Comparison of ENCODE assay signal across 26 cellular contexts in the genomic region with DNA sequence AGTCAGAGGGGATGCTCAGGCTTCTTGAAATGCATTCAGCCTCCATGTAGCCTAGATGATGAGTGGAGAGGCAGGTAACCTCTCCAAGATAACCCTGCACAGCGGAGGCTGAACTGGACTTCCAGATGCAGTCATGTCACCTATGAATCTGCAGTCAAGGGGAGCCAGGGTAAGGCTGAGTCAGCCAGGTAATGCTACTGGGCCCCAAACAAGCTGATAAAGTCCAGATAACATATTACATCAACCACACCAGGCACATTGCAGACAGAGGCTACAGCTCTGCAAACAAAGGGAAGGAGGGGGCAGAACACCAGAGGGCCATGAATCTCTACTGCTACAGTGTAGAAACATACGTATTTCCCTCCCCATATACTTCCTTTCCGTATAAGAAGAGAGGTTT. TPM values are rescaled to one million over a fixed set of nuclear protein-coding genes. Genes with fewer than 3 reads are reported as not detected.
DNase-seq lines count a peak whose midpoint lies in the region; ATAC-seq, FAIRE-seq and TF ChIP-seq lines count a peak whose summit lies in the region.
"Had no signal": no experiment of that assay in that cellular context is flagged by ENCODE, and none has a peak within 500 bp of the region (broad histone marks: within the 10 kb centered on the region; RNA-seq: fewer than 3 reads in every experiment).

No MANE protein-coding gene starts in this region.

- H3K9me3 Mint-ChIP-seq in Caco-2 (ENCODE audit: unreplicated experiment): no peaks in the 10 kb centered on the region
- H3K9me3 Mint-ChIP-seq: CD8-positive, alpha-beta memory T cell had no signal

- H4K20me1 ChIP-seq in K562 (replicated peaks; ENCODE audit: control insufficient read depth, insufficient read depth, low read length): no peaks in the 10 kb centered on the region

- no peaks in the 10 kb centered on the region for H3K36me3 ChIP-seq in Caco-2 (ENCODE audit: control insufficient read depth, insufficient read depth, low read length)
- H3K36me3 ChIP-seq in K562 (ENCODE audit: control insufficient read depth, insufficient read depth, low read length): no peaks in the 10 kb centered on the region

- no peak for FAIRE-seq in K562 (lab: Jason Lieb, UNC)
- FAIRE-seq: G401.6, GM12892 had no signal

- H3K9ac ChIP-seq in K562 (ENCODE audit: insufficient read depth in 1 of 2, low read depth in 2 of 2, low read length in 2 of 2): no peak overlapping the region; a peak in 1 of 4 replicates
- H3K9ac ChIP-seq: KMS-11 had no signal

- H3K36me3 Mint-ChIP-seq in Caco-2 (ENCODE audit: insufficient read depth, unreplicated experiment) (no peaks in the 10 kb centered on the region), T-helper 17 cell (ENCODE audit: low read depth) (no peaks in the 10 kb centered on the region)

- TF ChIP-seq RAD21 in K562 (CRISPR knock-in tag; conservative IDR thresholded peaks at IDR 0.05 in 1 of 2, IDR thresholded peaks at IDR 0.05 in 1 of 2): no peak

- H3K4me3 Mint-ChIP-seq in Caco-2 (ENCODE audit: unreplicated experiment) (peak overlapping the region; percentile 46), T-helper 17 cell (no peak overlapping the region)
- H3K4me3 Mint-ChIP-seq: CD8-positive, alpha-beta memory T cell had no signal

- H2AFZ ChIP-seq in K562 (ENCODE audit: low read depth, low read length): 0 out of 2 replicates have a peak overlapping the region, but pooled peaks have one; percentile 1

- H3K27me3 Mint-ChIP-seq in Caco-2 (ENCODE audit: insufficient read depth, unreplicated experiment) (no peaks in the 10 kb centered on the region), T-helper 17 cell (peaks cover 18% of the 10 kb centered on the region)

- no TSS peak for BruUV-seq in Caco-2 (replicated peaks; lab: Mats Ljungman, UMichigan)
- no TSS peak for BruUV-seq in K562 (replicated peaks; lab: Mats Ljungman, UMichigan)

- CTCF ChIA-PET in Caco-2 (lab: Charles Lee) (interaction anchor here (0.6 to 0.8 kb wide), 4 partner anchors 66 to 183 kb away, joined by 3 to 10 read pairs (median 4); a partner anchor contains a TSS), K562 (lab: Yijun Ruan, JAX; ENCODE audit: low intra/inter-chr PET ratio) (interaction anchor here (0.7 kb wide), 1 partner anchor 151 kb away, joined by 3 read pairs; no protein-coding TSS in a partner anchor)

- H3K27me3 ChIP-seq in Caco-2 (replicated peaks; ENCODE audit: control insufficient read depth, insufficient read depth, low read length) (no peaks in the 10 kb centered on the region), K562 (ENCODE audit: control insufficient read depth in 2 of 2, insufficient read depth in 2 of 2, low read length in 2 of 2) (no peaks in the 10 kb centered on the region)

- H3K4me1 ChIP-seq in Caco-2: peaks cover 14% of the 10 kb centered on the region
- H3K4me1 ChIP-seq in K562 (replicated peaks in 1 of 2; ENCODE audit: control insufficient read depth in 2 of 2, insufficient read depth in 2 of 2, low read length in 2 of 2): peaks cover 0 to 6% of the 10 kb centered on the region in 2 experiments; a peak in 3 of 5 replicates

- no peak overlapping the region for H3K4me2 ChIP-seq in K562 (ENCODE audit: insufficient read depth, low read length)
- H3K4me2 ChIP-seq: KMS-11 had no signal

- no peak for TF ChIP-seq POLR2A in K562 (conservative IDR thresholded peaks at IDR 0.05)

- in situ Hi-C loops in K562 (cut with MboI): no loop called here

- no peak overlapping the region for H3K4me3 ChIP-seq in Caco-2 (ENCODE audit: low read depth, low read length)
- no peak overlapping the region for H3K4me3 ChIP-seq in K562

- DNase-seq in Caco-2 (peak; percentile 78 to 81), K562 (ENCODE audit: extremely low read depth in 1 of 4, low spot score in 3 of 4) (peak in 2 of 4 experiments; percentile 8 to 12), left lobe of liver (ENCODE audit: low spot score) (no peak), NCI-H748 (lab: John Stamatoyannopoulos, UW; ENCODE audit: unreplicated experiment) (no peak), NCI-H446 treated with DMSO at 0.1 percent for 48 hours (lab: John Stamatoyannopoulos, UW) (no peak), T-helper 17 cell (no peak)
- DNase-seq: AML-193; C1 segment of cervical spinal cord; CD8-positive, alpha-beta memory T cell; GOT3; NCI-H1694 treated with DMSO at 0.1 percent for 48 hours; NCI-H2081 treated with DMSO at 0.1 percent for 48 hours; NCI-H2171 treated with DMSO at 0.1 percent for 48 hours; NCI-H526; PC-3; Right ventricle myocardium superior had no signal

- H3K79me2 ChIP-seq in K562 (ENCODE audit: control insufficient read depth, insufficient read depth, low read length): no peaks in the 10 kb centered on the region

- intact Hi-C loops in Caco-2 (cut with micrococcal nuclease; ENCODE audit: unreplicated experiment): loop anchor here (5.0 to 10.0 kb wide), 2 partner anchors 132 to 135 kb away; a partner anchor contains a TSS
- intact Hi-C loops in K562 (cut with micrococcal nuclease): loop anchor here (5.0 kb wide), 1 partner anchor 60 kb away; no protein-coding TSS in a partner anchor

- H3K27ac Mint-ChIP-seq in Caco-2 (ENCODE audit: unreplicated experiment) (peak overlapping the region; percentile 57), T-helper 17 cell (no peak overlapping the region)
- H3K27ac Mint-ChIP-seq: CD8-positive, alpha-beta memory T cell had no signal

- 11% methylated on average over 3 of the region's 3 CpGs for WGBS in K562 (ENCODE audit: insufficient coverage, low coverage, missing lambda C conversion rate)

- POLR2A ChIA-PET in Caco-2 (lab: Charles Lee) (interaction anchor here (0.9 to 1.2 kb wide), 2 partner anchors 77 to 86 kb away, joined by 3 to 4 read pairs; a partner anchor contains a TSS), K562 (lab: Yijun Ruan, JAX) (no interaction called here)

- H3K4me1 Mint-ChIP-seq in Caco-2 (ENCODE audit: low read depth, unreplicated experiment) (peaks cover 15% of the 10 kb centered on the region), T-helper 17 cell (no peaks in the 10 kb centered on the region)
- H3K4me1 Mint-ChIP-seq: CD8-positive, alpha-beta memory T cell had no signal

- no peak for TF ChIP-seq EP300 in K562 (IDR thresholded peaks at IDR 0.05; ENCODE audit: low read length)

- no peak for TF ChIP-seq CTCF in Caco-2 (IDR thresholded peaks at IDR 0.05; ENCODE audit: insufficient read depth in 1 of 2, low read depth in 1 of 2, low read length in 1 of 2, severe bottlenecking in 1 of 2, unreplicated experiment in 1 of 2)
- no peak for TF ChIP-seq CTCF in K562 (IDR thresholded peaks at IDR 0.05 in 2 of 3, conservative IDR thresholded peaks at IDR 0.05 in 1 of 3; ENCODE audit: insufficient read depth in 2 of 3, low read depth in 1 of 3, low read length in 3 of 3)

- ATAC-seq in K562 (peak; percentile 79), left lobe of liver (peak; percentile 52), T-helper 17 cell (no peak)
- ATAC-seq: HCT116, PC-3 had no signal

- no peaks in the 10 kb centered on the region for H3K9me1 ChIP-seq in K562 (ENCODE audit: control insufficient read depth, insufficient read depth, low read length)

- no peak overlapping the region for H3K27ac ChIP-seq in K562 (ENCODE audit: extremely low read depth, low read depth, low read length)
- H3K27ac ChIP-seq: KMS-11 had no signal

- H3K9me3 ChIP-seq in Caco-2 (no peaks in the 10 kb centered on the region), K562 (replicated peaks; ENCODE audit: control insufficient read depth, insufficient read depth, low read depth, low read length) (no peaks in the 10 kb centered on the region), T-helper 17 cell (ENCODE audit: control insufficient read depth, low read length, poor library complexity, severe bottlenecking) (no peaks in the 10 kb centered on the region)

RNA-seq across cellular contexts. Expression of a gene that starts 14.0 kb away (rescaled TPM):
- total RNA-seq in Caco-2 (2022): not detected in 2 replicates
- not detected in 2 replicates for total RNA-seq in K562 (2011; cell fraction: chromatin; rRNA removed; ENCODE audit: low replicate concordance)
- not detected in 2 replicates for total RNA-seq in K562 (2011; cell fraction: nucleolus; rRNA removed)
- total RNA-seq in K562 (2011; cell fraction: nucleoplasm; rRNA removed): not detected in 2 replicates
- not detected in 2 replicates for total RNA-seq in K562 (2014; rRNA removed)
- not detected in 2 replicates for total RNA-seq in K562 (2014; rRNA removed; fragmentation: Illumina TruSeq; extraction: Trizol)
- not detected in 2 replicates for total RNA-seq in K562 (2015; rRNA removed; fragmentation: Illumina TruSeq; extraction: Trizol)
- not detected in 2 replicates for total RNA-seq in K562 (2021)
- polyA plus RNA-seq in K562 (2011; rRNA removed): not detected in 2 replicates
- polyA plus RNA-seq in K562 (2011; cell fraction: cytosol; rRNA removed): not detected in 2 replicates
- not detected in 2 replicates for polyA plus RNA-seq in K562 (2011; cell fraction: nucleus; rRNA removed)
- polyA plus RNA-seq in K562 (2012): not detected in 2 replicates
- not detected in 2 replicates for polyA plus RNA-seq in K562 (2014; fragmentation: Illumina TruSeq; extraction: Trizol)
- not detected for polyA plus RNA-seq in K562 (2014; fragmentation: Nextera tagmentation; extraction: Ambion mirVana)
- polyA plus RNA-seq in K562 (2014; rRNA removed): not detected in 2 replicates
- not detected in 2 replicates for polyA minus RNA-seq in K562 (2011; rRNA and poly(A)+ RNA removed)
- not detected in 2 replicates for polyA minus RNA-seq in K562 (2011; cell fraction: cytosol; rRNA and poly(A)+ RNA removed)
- polyA minus RNA-seq in K562 (2011; cell fraction: nucleus; rRNA and poly(A)+ RNA removed): not detected in 2 replicates
- not detected for total RNA-seq in left lobe of liver
- total RNA-seq in T-helper 17 cell: not detected
- total RNA-seq: A172; CD8-positive, alpha-beta memory T cell; Daoy; HT1080; PC-3; Right ventricle myocardium superior; RPMI7951; SK-MEL-5 had no signal
- polyA plus RNA-seq: AG04450; CD8-positive, alpha-beta memory T cell had no signal

RNA-seq across cellular contexts. Expression of a gene that starts 40.9 kb away (rescaled TPM):
- not detected in 2 replicates for total RNA-seq in Caco-2 (2022)
- not detected in 2 replicates for total RNA-seq in K562 (2011; cell fraction: chromatin; rRNA removed; ENCODE audit: low replicate concordance)
- total RNA-seq in K562 (2011; cell fraction: nucleolus; rRNA removed): not detected in 2 replicates
- total RNA-seq in K562 (2011; cell fraction: nucleoplasm; rRNA removed): not detected in 2 replicates
- total RNA-seq in K562 (2014; rRNA removed): not detected in 2 replicates
- total RNA-seq in K562 (2014; rRNA removed; fragmentation: Illumina TruSeq; extraction: Trizol): 0.22 TPM in 1 of 2 replicates, not detected in the other
- not detected in 2 replicates for total RNA-seq in K562 (2015; rRNA removed; fragmentation: Illumina TruSeq; extraction: Trizol)
- not detected in 2 replicates for total RNA-seq in K562 (2021)
- polyA plus RNA-seq in K562 (2011; rRNA removed): not detected in 2 replicates
- not detected in 2 replicates for polyA plus RNA-seq in K562 (2011; cell fraction: cytosol; rRNA removed)
- polyA plus RNA-seq in K562 (2011; cell fraction: nucleus; rRNA removed): not detected in 2 replicates
- polyA plus RNA-seq in K562 (2012): not detected in 2 replicates
- polyA plus RNA-seq in K562 (2014; fragmentation: Illumina TruSeq; extraction: Trizol): 0.16 TPM in 1 of 2 replicates, not detected in the other
- polyA plus RNA-seq in K562 (2014; fragmentation: Nextera tagmentation; extraction: Ambion mirVana): under 1 TPM in 1 of 2 experiments, not detected in 1; 0.29 TPM
- polyA plus RNA-seq in K562 (2014; rRNA removed): not detected in 2 replicates
- polyA minus RNA-seq in K562 (2011; rRNA and poly(A)+ RNA removed): not detected in 2 replicates
- polyA minus RNA-seq in K562 (2011; cell fraction: cytosol; rRNA and poly(A)+ RNA removed): not detected in 2 replicates
- not detected in 2 replicates for polyA minus RNA-seq in K562 (2011; cell fraction: nucleus; rRNA and poly(A)+ RNA removed)
- total RNA-seq in left lobe of liver: not detected
- not detected for total RNA-seq in T-helper 17 cell
- total RNA-seq: A172; CD8-positive, alpha-beta memory T cell; HT1080; PC-3; Right ventricle myocardium superior; RPMI7951 had no signal
- polyA plus RNA-seq: AG04450; CD8-positive, alpha-beta memory T cell had no signal

RNA-seq across cellular contexts. Expression of a gene that starts 41.5 kb away (rescaled TPM):
- total RNA-seq in Caco-2 (2022) (0.28 TPM in 1 of 2 replicates, not detected in the other), K562 (2014; rRNA removed) (not detected in 2 replicates), K562 (2014; rRNA removed; fragmentation: Illumina TruSeq; extraction: Trizol) (not detected in 2 replicates), K562 (2015; rRNA removed; fragmentation: Illumina TruSeq; extraction: Trizol) (0.25 TPM in 1 of 2 replicates, not detected in the other), K562 (2021) (1.9 and 2.3 TPM in 2 replicates), left lobe of liver (0.91 TPM), T-helper 17 cell (under 1 TPM; 0.47 TPM)
- not detected in 2 replicates for total RNA-seq in K562 (2011; cell fraction: chromatin; rRNA removed; ENCODE audit: low replicate concordance)
- not detected in 2 replicates for total RNA-seq in K562 (2011; cell fraction: nucleolus; rRNA removed)
- not detected in 2 replicates for total RNA-seq in K562 (2011; cell fraction: nucleoplasm; rRNA removed)
- polyA plus RNA-seq in K562 (2011; rRNA removed) (not detected in 2 replicates), K562 (2014; fragmentation: Illumina TruSeq; extraction: Trizol) (not detected in 2 replicates), K562 (2014; fragmentation: Nextera tagmentation; extraction: Ambion mirVana) (not detected), K562 (2014; rRNA removed) (not detected in 2 replicates)
- polyA plus RNA-seq in K562 (2011; cell fraction: cytosol; rRNA removed): not detected in 2 replicates
- polyA plus RNA-seq in K562 (2011; cell fraction: nucleus; rRNA removed): not detected in 2 replicates
- 0.17 and 0.28 TPM in 2 replicates for polyA plus RNA-seq in K562 (2012)
- polyA minus RNA-seq in K562 (2011; rRNA and poly(A)+ RNA removed): not detected in 2 replicates
- polyA minus RNA-seq in K562 (2011; cell fraction: cytosol; rRNA and poly(A)+ RNA removed): 0.76 TPM in 1 of 2 replicates, not detected in the other
- not detected in 2 replicates for polyA minus RNA-seq in K562 (2011; cell fraction: nucleus; rRNA and poly(A)+ RNA removed)
- total RNA-seq: A172, Daoy, HT1080, PC-3, RPMI7951, SK-MEL-5 had no signal
- polyA plus RNA-seq: AG04450; CD8-positive, alpha-beta memory T cell had no signal

RNA-seq across cellular contexts. Expression of a gene that starts 44.3 kb away (rescaled TPM):
- total RNA-seq in Caco-2 (2022): not detected in 2 replicates
- total RNA-seq in K562 (2011; cell fraction: chromatin; rRNA removed; ENCODE audit: low replicate concordance): not detected in 2 replicates
- not detected in 2 replicates for total RNA-seq in K562 (2011; cell fraction: nucleolus; rRNA removed)
- total RNA-seq in K562 (2011; cell fraction: nucleoplasm; rRNA removed): not detected in 2 replicates
- total RNA-seq in K562 (2014; rRNA removed): not detected in 2 replicates
- total RNA-seq in K562 (2014; rRNA removed; fragmentation: Illumina TruSeq; extraction: Trizol): not detected in 2 replicates
- not detected in 2 replicates for total RNA-seq in K562 (2015; rRNA removed; fragmentation: Illumina TruSeq; extraction: Trizol)
- total RNA-seq in K562 (2021): not detected in 2 replicates
- not detected in 2 replicates for polyA plus RNA-seq in K562 (2011; rRNA removed)
- not detected in 2 replicates for polyA plus RNA-seq in K562 (2011; cell fraction: cytosol; rRNA removed)
- polyA plus RNA-seq in K562 (2011; cell fraction: nucleus; rRNA removed): not detected in 2 replicates
- not detected in 2 replicates for polyA plus RNA-seq in K562 (2012)
- not detected in 2 replicates for polyA plus RNA-seq in K562 (2014; fragmentation: Illumina TruSeq; extraction: Trizol)
- under 1 TPM in 1 of 2 experiments, not detected in 1; 0.24 TPM for polyA plus RNA-seq in K562 (2014; fragmentation: Nextera tagmentation; extraction: Ambion mirVana)
- not detected in 2 replicates for polyA plus RNA-seq in K562 (2014; rRNA removed)
- polyA minus RNA-seq in K562 (2011; rRNA and poly(A)+ RNA removed): not detected in 2 replicates
- not detected in 2 replicates for polyA minus RNA-seq in K562 (2011; cell fraction: cytosol; rRNA and poly(A)+ RNA removed)
- polyA minus RNA-seq in K562 (2011; cell fraction: nucleus; rRNA and poly(A)+ RNA removed): not detected in 2 replicates
- total RNA-seq in left lobe of liver: not detected
- not detected for total RNA-seq in T-helper 17 cell
- total RNA-seq: A172; CD8-positive, alpha-beta memory T cell; Daoy; HT1080; PC-3; Right ventricle myocardium superior; RPMI7951; SK-MEL-5 had no signal
- polyA plus RNA-seq: AG04450; CD8-positive, alpha-beta memory T cell had no signal

Comparison
In these comparisons a context has a peak if more than half of its experiments do, and no peak if none do; other contexts are left out.
1. DNase-seq: peak in Caco-2 (2 of 2); none in left lobe of liver (single experiment), NCI-H748 (single experiment), NCI-H446 treated with DMSO at 0.1 percent for 48 hours (single experiment) and T-helper 17 cell (0 of 3).